1 cellular context compared by ENCODE assay signal in genomic region chrX:112081781-112082482, GRCh38.
TF ChIP-seq lines count a peak whose summit lies in the region.

No MANE protein-coding gene starts in this region.

TF ChIP-seq in H1, 55 proteins besides CTCF, POLR2A, EP300 and RAD21:
- TF ChIP-seq RBBP5 (IDR thresholded peaks at IDR 0.05; ENCODE audit: borderline replicate concordance, low read depth, low read length) (no peak), NRF1 (IDR thresholded peaks at IDR 0.05; ENCODE audit: low read depth, low read length) (no peak), EGR1 (IDR thresholded peaks at IDR 0.05; ENCODE audit: borderline replicate concordance, low read depth, low read length) (no peak), TBP (IDR thresholded peaks at IDR 0.05; ENCODE audit: low read depth, low read length) (no peak), CHD1 (IDR thresholded peaks at IDR 0.05; ENCODE audit: low read depth, low read length) (no peak), EZH2 (IDR thresholded peaks at IDR 0.05; ENCODE audit: low read depth, low read length, severe bottlenecking) (peak; percentile 45), SUZ12 (IDR thresholded peaks at IDR 0.05; ENCODE audit: low read length) (peak; percentile 30; the same call in 1 of the 2 replicates), HDAC6 (IDR thresholded peaks at IDR 0.05; ENCODE audit: low read depth, low read length) (no peak)
